ENCODE assay signal across 20 cellular contexts in the genomic region with DNA sequence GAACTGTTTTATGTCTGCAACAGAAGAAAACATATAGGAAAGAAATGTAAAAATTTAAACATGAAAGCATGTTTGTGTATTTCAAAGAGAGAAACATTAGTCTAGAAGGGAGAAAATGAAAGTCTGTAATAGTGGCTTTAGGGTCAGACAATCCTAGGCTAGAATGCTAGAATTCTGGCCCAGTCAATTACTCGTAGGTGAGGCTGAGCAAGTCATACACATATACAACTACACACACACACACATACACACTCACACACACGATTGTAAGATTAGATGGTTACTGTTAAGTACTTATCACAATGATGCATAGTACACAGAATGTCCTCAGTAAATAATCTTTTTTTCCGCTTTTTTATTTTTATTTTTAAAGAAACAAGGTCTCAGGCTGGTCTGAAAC. TPM values are rescaled to one million over a fixed set of nuclear protein-coding genes. Genes with fewer than 3 reads are reported as not detected.
DNase-seq lines count a peak whose midpoint lies in the region; ATAC-seq and TF ChIP-seq lines count a peak whose summit lies in the region.
"Had no signal": no experiment of that assay in that cellular context is flagged by ENCODE, and none has a peak within 500 bp of the region (broad histone marks: within the 10 kb centered on the region; RNA-seq: fewer than 3 reads in every experiment).

No MANE protein-coding gene starts in this region.

- H3K9me3 ChIP-seq in OCI-LY7 (ENCODE audit: low read length) (no peaks in the 10 kb centered on the region), fibroblast of lung (ENCODE audit: control insufficient read depth, insufficient read depth, low read depth, low read length) (no peaks in the 10 kb centered on the region)
- H3K9me3 ChIP-seq: A549, adrenal gland, BE2C had no signal

- intact Hi-C loops in OCI-LY7 (cut with micrococcal nuclease; ENCODE audit: unreplicated experiment) = no loop called here

- CTCF ChIA-PET in OCI-LY7 (lab: Charles Lee; ENCODE audit: unreplicated experiment) = no interaction called here

- H3K4me2 ChIP-seq in OCI-LY7 (ENCODE audit: low read length) (0 out of 2 replicates have a peak overlapping the region, but pooled peaks have one; percentile 13), fibroblast of lung (ENCODE audit: extremely low read depth, insufficient read depth, low read length) (peak overlapping the region; percentile 33)
- H3K4me2 ChIP-seq: A549 had no signal

- peak overlapping the region; percentile 74 for H3K27ac Mint-ChIP-seq in activated naive CD4-positive, alpha-beta T cell treated with anti-CD3 and anti-CD28 coated beads, Interleukin-2, amount 50 U/mL, for 24 hours
- H3K27ac Mint-ChIP-seq in stimulated activated effector memory CD8-positive, alpha-beta T cell treated with anti-CD3 and anti-CD28 coated beads, Interleukin-12 subunit alpha, Interleukin-12 subunit beta, amount 100 ng/mL, for 72 hours = peak overlapping the region; percentile 89
- no peak overlapping the region for H3K27ac Mint-ChIP-seq in glutamatergic neuron (ENCODE audit: unreplicated experiment)
- H3K27ac Mint-ChIP-seq: activated T-helper 17 cell treated with anti-CD3 and anti-CD28 coated beads, Interleukin-2, amount 50 U/mL, for 72 hours had no signal

- H4K20me1 ChIP-seq in OCI-LY7 (ENCODE audit: insufficient read depth, low read length) = no peaks in the 10 kb centered on the region
- H4K20me1 ChIP-seq in fibroblast of lung (ENCODE audit: control insufficient read depth, extremely low read depth, insufficient read depth, low read length) = no peaks in the 10 kb centered on the region

- H3K4me1 ChIP-seq in OCI-LY7 (ENCODE audit: insufficient read depth, low read length, poor library complexity, severe bottlenecking) = peaks cover 40% of the 10 kb centered on the region
- H3K4me1 ChIP-seq in fibroblast of lung (ENCODE audit: control insufficient read depth, extremely low read depth, insufficient read depth, low read length) = peaks cover 4% of the 10 kb centered on the region
- H3K4me1 ChIP-seq: A549, BE2C, parathyroid adenoma had no signal

- H3K36me3 Mint-ChIP-seq in activated naive CD4-positive, alpha-beta T cell treated with anti-CD3 and anti-CD28 coated beads, Interleukin-2, amount 50 U/mL, for 24 hours = peaks cover 1% of the 10 kb centered on the region
- H3K36me3 Mint-ChIP-seq in stimulated activated effector memory CD8-positive, alpha-beta T cell treated with anti-CD3 and anti-CD28 coated beads, Interleukin-12 subunit alpha, Interleukin-12 subunit beta, amount 100 ng/mL, for 72 hours = no peaks in the 10 kb centered on the region
- no peaks in the 10 kb centered on the region for H3K36me3 Mint-ChIP-seq in glutamatergic neuron (ENCODE audit: unreplicated experiment)

- no peaks in the 10 kb centered on the region for H3K27me3 Mint-ChIP-seq in activated naive CD4-positive, alpha-beta T cell treated with anti-CD3 and anti-CD28 coated beads, Interleukin-2, amount 50 U/mL, for 24 hours
- no peaks in the 10 kb centered on the region for H3K27me3 Mint-ChIP-seq in glutamatergic neuron (ENCODE audit: unreplicated experiment)
- H3K27me3 Mint-ChIP-seq: activated T-helper 17 cell treated with anti-CD3 and anti-CD28 coated beads, Interleukin-2, amount 50 U/mL, for 72 hours had no signal

- H3K9ac ChIP-seq in fibroblast of lung (ENCODE audit: insufficient read depth, low read length) = no peak overlapping the region
- H3K9ac ChIP-seq: parathyroid adenoma had no signal

- no peaks in the 10 kb centered on the region for H3K9me2 ChIP-seq in OCI-LY7 (ENCODE audit: insufficient read depth, low read length)

- no peak overlapping the region for H3K27ac ChIP-seq in OCI-LY7 (ENCODE audit: low read depth, low read length, poor library complexity, severe bottlenecking)
- H3K27ac ChIP-seq in fibroblast of lung (ENCODE audit: insufficient read depth, low read length) = no peak overlapping the region
- H3K27ac ChIP-seq: A549, coronary artery, parathyroid adenoma had no signal

- POLR2A ChIA-PET in OCI-LY7 (lab: Charles Lee) = interaction anchor here (1.0 to 1.9 kb wide), 4 partner anchors 8 to 35 kb away, joined by 3 to 7 read pairs (median 4); no protein-coding TSS in a partner anchor

- ATAC-seq in stimulated activated effector memory CD8-positive, alpha-beta T cell treated with anti-CD3 and anti-CD28 coated beads, Interleukin-12 subunit alpha, Interleukin-12 subunit beta, amount 100 ng/mL, for 72 hours = no peak
- ATAC-seq: A549; activated T-helper 17 cell treated with anti-CD3 and anti-CD28 coated beads, Interleukin-2, amount 50 U/mL, for 72 hours; sciatic nerve had no signal

- BruUV-seq in OCI-LY7 (replicated peaks; lab: Mats Ljungman, UMichigan) = no TSS peak

- DNase-seq in activated naive CD4-positive, alpha-beta T cell treated with anti-CD3 and anti-CD28 coated beads, Interleukin-2, amount 50 U/mL, for 16 hours = no peak
- DNase-seq in OCI-LY7 (ENCODE audit: low spot score) (no peak), fibroblast of lung (ENCODE audit: low read depth in 2 of 2) (peak; percentile 3 to 21), glutamatergic neuron (no peak), germinal center (ENCODE audit: low spot score) (no peak)
- DNase-seq in stimulated activated effector memory CD8-positive, alpha-beta T cell treated with anti-CD3 and anti-CD28 coated beads, Interleukin-12 subunit alpha, Interleukin-12 subunit beta, amount 100 ng/mL, for 72 hours (ENCODE audit: low spot score in 2 of 2) = no peak
- no peak for DNase-seq in stimulated activated naive CD4-positive, alpha-beta T cell (lab: John Stamatoyannopoulos, UW)
- DNase-seq: adrenal gland, BE2C, KG1, NCI-H1694 treated with DMSO at 0.1 percent for 48 hours, NCI-H526 treated with DMSO at 0.1 percent for 48 hours, Right ventricle myocardium superior, SW 1271 had no signal

- TF ChIP-seq CTCF in OCI-LY7 (conservative IDR thresholded peaks at IDR 0.05; ENCODE audit: low read length) = no peak
- TF ChIP-seq CTCF in fibroblast of lung (conservative IDR thresholded peaks at IDR 0.05 in 1 of 2, IDR thresholded peaks at IDR 0.05 in 1 of 2; ENCODE audit: low read depth in 1 of 2, low read length in 2 of 2) = no peak
- no peak for TF ChIP-seq CTCF in glutamatergic neuron (IDR thresholded peaks at IDR 0.05; ENCODE audit: partially characterized antibody, unreplicated experiment)

- H3K4me3 ChIP-seq in OCI-LY7 (ENCODE audit: low read depth, low read length, poor library complexity, severe bottlenecking) (no peak overlapping the region), fibroblast of lung (replicated peaks in 1 of 4; ENCODE audit: control extremely low read depth in 1 of 4, insufficient read depth in 1 of 4, low read depth in 3 of 4, low read length in 4 of 4) (no peak overlapping the region)
- H3K4me3 ChIP-seq: A549, adrenal gland, coronary artery had no signal

- no peaks in the 10 kb centered on the region for H3K27me3 ChIP-seq in fibroblast of lung (ENCODE audit: control insufficient read depth, insufficient read depth, low read length)
- H3K27me3 ChIP-seq: adrenal gland, BE2C had no signal

- no peaks in the 10 kb centered on the region for H3K36me3 ChIP-seq in OCI-LY7 (ENCODE audit: insufficient read depth, low read length)
- H3K36me3 ChIP-seq in fibroblast of lung (ENCODE audit: control insufficient read depth, insufficient read depth, low read length) = no peaks in the 10 kb centered on the region
- H3K36me3 ChIP-seq: adrenal gland, BE2C had no signal

- peaks cover 78% of the 10 kb centered on the region for H3K4me1 Mint-ChIP-seq in activated naive CD4-positive, alpha-beta T cell treated with anti-CD3 and anti-CD28 coated beads, Interleukin-2, amount 50 U/mL, for 24 hours
- H3K4me1 Mint-ChIP-seq in stimulated activated effector memory CD8-positive, alpha-beta T cell treated with anti-CD3 and anti-CD28 coated beads, Interleukin-12 subunit alpha, Interleukin-12 subunit beta, amount 100 ng/mL, for 72 hours = peaks cover 36% of the 10 kb centered on the region
- H3K4me1 Mint-ChIP-seq in glutamatergic neuron (ENCODE audit: low read depth, unreplicated experiment) = peaks cover 17% of the 10 kb centered on the region

- H3K4me3 Mint-ChIP-seq in activated naive CD4-positive, alpha-beta T cell treated with anti-CD3 and anti-CD28 coated beads, Interleukin-2, amount 50 U/mL, for 24 hours = no peak overlapping the region
- H3K4me3 Mint-ChIP-seq in stimulated activated effector memory CD8-positive, alpha-beta T cell treated with anti-CD3 and anti-CD28 coated beads, Interleukin-12 subunit alpha, Interleukin-12 subunit beta, amount 100 ng/mL, for 72 hours = no peak overlapping the region
- H3K4me3 Mint-ChIP-seq in glutamatergic neuron (ENCODE audit: unreplicated experiment) = no peak overlapping the region
- H3K4me3 Mint-ChIP-seq: activated T-helper 17 cell treated with anti-CD3 and anti-CD28 coated beads, Interleukin-2, amount 50 U/mL, for 72 hours had no signal

- H3K79me2 ChIP-seq in OCI-LY7 (ENCODE audit: insufficient read depth, low read depth, low read length) (no peaks in the 10 kb centered on the region), fibroblast of lung (ENCODE audit: control insufficient read depth, insufficient read depth, low read length) (no peaks in the 10 kb centered on the region)
- H3K79me2 ChIP-seq: parathyroid adenoma had no signal

- H3K9me3 Mint-ChIP-seq in activated naive CD4-positive, alpha-beta T cell treated with anti-CD3 and anti-CD28 coated beads, Interleukin-2, amount 50 U/mL, for 24 hours = no peaks in the 10 kb centered on the region
- no peaks in the 10 kb centered on the region for H3K9me3 Mint-ChIP-seq in stimulated activated effector memory CD8-positive, alpha-beta T cell treated with anti-CD3 and anti-CD28 coated beads, Interleukin-12 subunit alpha, Interleukin-12 subunit beta, amount 100 ng/mL, for 72 hours
- no peaks in the 10 kb centered on the region for H3K9me3 Mint-ChIP-seq in glutamatergic neuron (ENCODE audit: unreplicated experiment)
- H3K9me3 Mint-ChIP-seq: activated T-helper 17 cell treated with anti-CD3 and anti-CD28 coated beads, Interleukin-2, amount 50 U/mL, for 72 hours had no signal

- H2AFZ ChIP-seq in OCI-LY7 (ENCODE audit: low read length) = peak overlapping the region; percentile 63; the same call in 1 of the 2 replicates
- no peak overlapping the region for H2AFZ ChIP-seq in fibroblast of lung (ENCODE audit: low read length)
- H2AFZ ChIP-seq: parathyroid adenoma had no signal

RNA-seq across cellular contexts. Expression of a gene that starts 37.7 kb away (rescaled TPM):
- 80.1 and 89.9 TPM in 2 replicates for total RNA-seq in OCI-LY7 (2014; rRNA removed; shearing (Covaris generic))
- total RNA-seq in OCI-LY7 (2022) (98.8 and 117 TPM in 2 replicates), fibroblast of lung (36.5 and 44.8 TPM in 2 replicates), glutamatergic neuron (ENCODE audit: unreplicated experiment) (46.7 TPM)
- 23.9 and 26.6 TPM in 2 replicates for polyA plus RNA-seq in fibroblast of lung
- polyA plus RNA-seq in fibroblast of lung (2012) = 12.5 and 13.7 TPM in 2 replicates
- polyA minus RNA-seq in fibroblast of lung (ENCODE audit: low replicate concordance) = 3.4 and 6.8 TPM in 2 replicates

RNA-seq across cellular contexts. Expression of a gene that starts 47.5 kb away (rescaled TPM):
- 27.1 and 33.3 TPM in 2 replicates for total RNA-seq in OCI-LY7 (2014; rRNA removed; shearing (Covaris generic))
- total RNA-seq in OCI-LY7 (2022) (132 TPM in 2 replicates), fibroblast of lung (19.3 and 45.2 TPM in 2 replicates), glutamatergic neuron (ENCODE audit: unreplicated experiment) (59.4 TPM)
- 21.0 and 33.9 TPM in 2 replicates for polyA plus RNA-seq in fibroblast of lung
- 15.1 and 25.3 TPM in 2 replicates for polyA plus RNA-seq in fibroblast of lung (2012)
- polyA minus RNA-seq in fibroblast of lung (ENCODE audit: low replicate concordance) = 8.3 and 15.3 TPM in 2 replicates

Comparison
In these comparisons a context has a peak if more than half of its experiments do, and no peak if none do; other contexts are left out.
1. DNase-seq: peak in fibroblast of lung (2 of 2); none in activated naive CD4-positive, alpha-beta T cell treated with anti-CD3 and anti-CD28 coated beads, Interleukin-2, amount 50 U/mL, for 16 hours (single experiment), OCI-LY7 (single experiment), stimulated activated effector memory CD8-positive, alpha-beta T cell treated with anti-CD3 and anti-CD28 coated beads, Interleukin-12 subunit alpha, Interleukin-12 subunit beta, amount 100 ng/mL, for 72 hours (0 of 2), glutamatergic neuron (single experiment), stimulated activated naive CD4-positive, alpha-beta T cell (0 of 6) and germinal center (single experiment).